Comparison of ENCODE assay signal across 8 cellular contexts in the genomic region with DNA sequence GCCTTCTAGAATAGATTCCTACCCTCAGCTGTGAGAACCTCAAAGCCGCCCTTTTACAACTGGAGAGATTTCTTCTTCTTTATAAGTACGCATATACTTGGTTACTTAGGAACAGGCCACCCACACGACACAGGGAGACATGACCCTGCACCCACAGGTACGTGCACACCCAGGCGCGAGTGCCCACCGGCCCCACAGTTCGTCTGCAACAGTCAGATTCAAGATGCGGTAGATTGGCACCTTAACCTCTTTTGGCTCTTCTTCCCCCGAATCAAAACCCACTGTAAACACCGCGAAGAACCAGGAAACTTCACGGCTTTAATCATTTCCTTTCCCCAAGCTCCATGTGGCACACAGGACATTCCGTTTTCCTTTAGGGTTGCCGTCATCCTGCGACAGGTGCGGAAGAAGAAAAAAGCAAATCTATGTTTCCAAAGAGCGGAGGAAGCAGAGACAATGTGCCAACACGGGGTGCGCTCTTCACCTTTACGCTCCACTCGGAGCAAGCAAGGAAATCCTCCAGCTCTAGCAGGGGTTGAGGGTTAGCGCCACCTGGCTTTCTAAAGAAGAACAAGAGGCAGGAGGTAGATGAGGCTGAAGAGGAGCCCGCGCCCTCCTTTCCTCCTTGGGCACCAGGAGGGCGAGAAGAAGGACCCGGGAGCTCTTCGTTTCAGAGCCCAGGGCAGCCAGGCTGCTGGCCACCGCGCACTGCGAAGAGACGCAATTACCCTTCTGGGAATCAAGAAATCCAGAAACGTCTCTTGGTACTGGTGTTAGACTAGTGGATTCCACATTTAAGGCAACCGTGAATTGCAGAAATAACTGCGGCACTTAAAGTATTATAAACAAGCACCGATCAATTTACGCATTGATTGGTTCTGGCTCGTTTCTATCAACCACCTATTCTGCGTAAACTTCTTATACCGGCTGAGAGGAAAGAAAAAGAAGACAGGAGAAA. TPM values are rescaled to one million over a fixed set of nuclear protein-coding genes. Genes with fewer than 3 reads are reported as not detected.
DNase-seq lines count a peak whose midpoint lies in the region; ATAC-seq and TF ChIP-seq lines count a peak whose summit lies in the region.

No MANE protein-coding gene starts in this region.

- WGBS in HUES64 = 25% methylated on average over 40 of the region's 40 CpGs
- WGBS in iPS DF 6.9 (ENCODE audit: insufficient coverage, insufficient read length) = no CpG with 5 or more reads among the region's 40 CpGs

- in situ Hi-C loops in G401 (cut with HindIII; ENCODE audit: low sequenced_read_pairs) = no loop called here

- H3K4me3 ChIP-seq in HUES64 (ENCODE audit: low read length) (peak overlapping the region; percentile 44), iPS DF 6.9 (ENCODE audit: low read length) (peak overlapping the region; percentile 13; the same call in 1 of the 2 replicates), skeletal muscle tissue (ENCODE audit: low read length in 3 of 3) (peak overlapping the region; percentile 57 to 68 (median 66))

- no peaks in the 10 kb centered on the region for H3K36me3 ChIP-seq in HUES64 (ENCODE audit: insufficient read depth, low read length)
- H3K36me3 ChIP-seq in iPS DF 6.9 (ENCODE audit: control insufficient read depth, insufficient read depth, low read length) = no peaks in the 10 kb centered on the region
- H3K36me3 ChIP-seq in skeletal muscle tissue (ENCODE audit: control insufficient read depth in 3 of 3, insufficient read depth in 3 of 3, low read length in 3 of 3) = no peaks in the 10 kb centered on the region

- H3K27ac ChIP-seq in HUES64 (ENCODE audit: low read depth, low read length) (no peak overlapping the region), iPS DF 6.9 (ENCODE audit: low read length) (no peak overlapping the region), skeletal muscle tissue (ENCODE audit: low read depth, low read length) (no peak overlapping the region)

- H3K9ac ChIP-seq in HUES64 (ENCODE audit: low read depth, low read length) (no peak overlapping the region), skeletal muscle tissue (ENCODE audit: low read depth in 1 of 3, low read length in 3 of 3) (peak overlapping the region in 2 of 3 donors; percentile 51 to 64)

- no peaks in the 10 kb centered on the region for H3K9me3 ChIP-seq in HUES64 (ENCODE audit: insufficient read depth, low read depth, low read length)
- H3K9me3 ChIP-seq in iPS DF 6.9 (ENCODE audit: control insufficient read depth, insufficient read depth, low read length) = no peaks in the 10 kb centered on the region
- H3K9me3 ChIP-seq in skeletal muscle tissue (ENCODE audit: control insufficient read depth in 3 of 3, low read length in 3 of 3) = no peaks in the 10 kb centered on the region

- H3K4me1 ChIP-seq in HUES64 (ENCODE audit: insufficient read depth, low read length) (peaks cover 23% of the 10 kb centered on the region), iPS DF 6.9 (ENCODE audit: control insufficient read depth, insufficient read depth, low read length) (no peaks in the 10 kb centered on the region; the same call in 1 of the 2 replicates), skeletal muscle tissue (ENCODE audit: control insufficient read depth in 3 of 3, insufficient read depth in 3 of 3, low read length in 3 of 3) (peaks cover 0 to 8% (median 4%) of the 10 kb centered on the region in 3 donors)

- ATAC-seq in GM21619 (IDR thresholded peaks at IDR 0.05; ENCODE audit: unreplicated experiment) (peak; percentile 97), SK-N-SH treated with all-trans-retinoic acid at 6 μM for 48 hours (peak; percentile 40)

- H3K27me3 ChIP-seq in HUES64 (ENCODE audit: insufficient read depth, low read length) = peaks cover 61% of the 10 kb centered on the region
- H3K27me3 ChIP-seq in iPS DF 6.9 (ENCODE audit: control insufficient read depth, insufficient read depth, low read length) = peaks cover 3% of the 10 kb centered on the region; the same call in 1 of the 2 replicates
- H3K27me3 ChIP-seq in skeletal muscle tissue (ENCODE audit: control insufficient read depth in 3 of 3, insufficient read depth in 3 of 3, low read length in 3 of 3) = peaks cover 4 to 11% (median 7%) of the 10 kb centered on the region in 3 donors

- DNase-seq in G401 (ENCODE audit: low spot score) (peak; percentile 85), astrocyte of the hippocampus (ENCODE audit: low read depth, low spot score) (peak; percentile 82), iPS DF 6.9 (ENCODE audit: low read depth, low spot score) (no peak), DMS79 treated with DMSO at 0.1 percent for 48 hours (lab: John Stamatoyannopoulos, UW) (no peak)

TF ChIP-seq in SK-N-SH treated with all-trans-retinoic acid at 6 μM for 48 hours, 23 proteins besides CTCF, POLR2A, EP300 and RAD21:
- no peak for TF ChIP-seq TCF4 (CRISPR knock-in tag; IDR thresholded peaks at IDR 0.05; ENCODE audit: borderline replicate concordance)
- TF ChIP-seq, protein P1, sequence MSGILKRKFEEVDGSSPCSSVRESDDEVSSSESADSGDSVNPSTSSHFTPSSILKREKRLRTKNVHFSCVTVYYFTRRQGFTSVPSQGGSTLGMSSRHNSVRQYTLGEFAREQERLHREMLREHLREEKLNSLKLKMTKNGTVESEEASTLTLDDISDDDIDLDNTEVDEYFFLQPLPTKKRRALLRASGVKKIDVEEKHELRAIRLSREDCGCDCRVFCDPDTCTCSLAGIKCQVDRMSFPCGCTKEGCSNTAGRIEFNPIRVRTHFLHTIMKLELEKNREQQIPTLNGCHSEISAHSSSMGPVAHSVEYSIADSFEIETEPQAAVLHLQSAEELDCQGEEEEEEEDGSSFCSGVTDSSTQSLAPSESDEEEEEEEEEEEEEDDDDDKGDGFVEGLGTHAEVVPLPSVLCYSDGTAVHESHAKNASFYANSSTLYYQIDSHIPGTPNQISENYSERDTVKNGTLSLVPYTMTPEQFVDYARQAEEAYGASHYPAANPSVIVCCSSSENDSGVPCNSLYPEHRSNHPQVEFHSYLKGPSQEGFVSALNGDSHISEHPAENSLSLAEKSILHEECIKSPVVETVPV (CRISPR knock-in tag; IDR thresholded peaks at IDR 0.05) = no peak
- no peak for TF ChIP-seq ESRRG (CRISPR knock-in tag; IDR thresholded peaks at IDR 0.05)
- no peak for TF ChIP-seq ZFP30 (CRISPR knock-in tag; IDR thresholded peaks at IDR 0.05)
- TF ChIP-seq GLIS3 (CRISPR knock-in tag; IDR thresholded peaks at IDR 0.05) = no peak

RNA-seq across cellular contexts. Expression of a gene that starts 35.7 kb away (rescaled TPM):
- 0.41 TPM in 1 of 2 replicates, not detected in the other for total RNA-seq in G401 (2014; rRNA removed; shearing (Covaris generic))
- polyA plus RNA-seq in HUES64 (2013, experiment 1 of 2) = 0.55 TPM
- polyA plus RNA-seq in HUES64 (2013, experiment 2 of 2) = 0.82 TPM
- total RNA-seq in skeletal muscle tissue = 1.0 TPM

Comparison
In these comparisons a context has a peak if more than half of its experiments do, and no peak if none do; other contexts are left out.
1. DNase-seq: peak in G401 (single experiment) and astrocyte of the hippocampus (single experiment); none in iPS DF 6.9 (single experiment) and DMS79 treated with DMSO at 0.1 percent for 48 hours (single experiment).
2. H3K4me3 ChIP-seq: peak in every context shown above with its lines; median percentile 66 in skeletal muscle tissue; 44 in HUES64; 13 in iPS DF 6.9.